24 cellular contexts compared by ENCODE assay signal in genomic region chr4:3768842-3769641, GRCh38. TPM values are rescaled to one million over a fixed set of nuclear protein-coding genes. Genes with fewer than 3 reads are reported as not detected.
DNase-seq lines count a peak whose midpoint lies in the region; ATAC-seq, FAIRE-seq and TF ChIP-seq lines count a peak whose summit lies in the region.
"Had no signal": no experiment of that assay in that cellular context is flagged by ENCODE, and none has a peak within 500 bp of the region (broad histone marks: within the 10 kb centered on the region; RNA-seq: fewer than 3 reads in every experiment).

No MANE protein-coding gene starts in this region.

- no peaks in the 10 kb centered on the region for H4K20me1 ChIP-seq in astrocyte (ENCODE audit: insufficient read depth, low read length)

- DNase-seq in NCI-H82 (lab: John Stamatoyannopoulos, UW), result peak; percentile 20
- DNase-seq in NCI-H82 treated with DMSO at 0.1 percent for 48 hours (lab: John Stamatoyannopoulos, UW; ENCODE audit: unreplicated experiment), result no peak
- no peak for DNase-seq in astrocyte (ENCODE audit: low read depth)
- DNase-seq in RWPE1 (ENCODE audit: low spot score), result no peak
- no peak for DNase-seq in UCSD-AML1 (lab: John Stamatoyannopoulos, UW; ENCODE audit: unreplicated experiment)
- DNase-seq in endothelial cell (ENCODE audit: low spot score), result no peak
- DNase-seq: Calu3; CD4-positive, alpha-beta memory T cell; EL; HFFc6; IMR-90; NCI-H1417 treated with DMSO at 0.1 percent for 48 hours; NCI-H187 treated with DMSO at 0.1 percent for 48 hours; NCI-H2227 treated with DMSO at 0.1 percent for 48 hours; NCI-H510A treated with DMSO at 0.1 percent for 48 hours had no signal

- CTCF ChIA-PET in RWPE1 (lab: Yijun Ruan, JAX), result no interaction called here

- H3K4me1 ChIP-seq in astrocyte (ENCODE audit: insufficient read depth, low read length), result no peaks in the 10 kb centered on the region
- H3K4me1 ChIP-seq: SJSA1 had no signal

- peaks cover 23% of the 10 kb centered on the region for H3K27me3 ChIP-seq in astrocyte (ENCODE audit: insufficient read depth, low read length)

- ATAC-seq in HG02938 (IDR thresholded peaks at IDR 0.05; ENCODE audit: unreplicated experiment), result no peak

- H3K9me3 ChIP-seq in astrocyte (ENCODE audit: insufficient read depth, low read depth, low read length), result peaks cover 5% of the 10 kb centered on the region

- H2AFZ ChIP-seq in astrocyte (ENCODE audit: low read depth, low read length), result no peak overlapping the region

- H3K36me3 Mint-ChIP-seq in astrocyte (ENCODE audit: low read depth, unreplicated experiment) (no peaks in the 10 kb centered on the region), nephron (ENCODE audit: low read depth) (no peaks in the 10 kb centered on the region), endothelial cell (ENCODE audit: low read depth, unreplicated experiment) (peaks cover 3% of the 10 kb centered on the region)
- H3K36me3 Mint-ChIP-seq: CD4-positive, alpha-beta memory T cell had no signal

- H3K9me3 Mint-ChIP-seq in astrocyte (ENCODE audit: unreplicated experiment) (peaks cover 2% of the 10 kb centered on the region), nephron (no peaks in the 10 kb centered on the region), endothelial cell (ENCODE audit: unreplicated experiment) (no peaks in the 10 kb centered on the region)

- no peak for FAIRE-seq in astrocyte (lab: Jason Lieb, UNC)
- FAIRE-seq: GM12892, H54 had no signal

- no peak overlapping the region for H3K9ac ChIP-seq in astrocyte (ENCODE audit: low read length)

- no peak overlapping the region for H3K4me3 ChIP-seq in astrocyte (ENCODE audit: insufficient read depth, low read depth, low read length)
- H3K4me3 ChIP-seq: SJSA1 had no signal

- H3K36me3 ChIP-seq in astrocyte (ENCODE audit: insufficient read depth, low read length), result no peaks in the 10 kb centered on the region
- H3K36me3 ChIP-seq: SJSA1 had no signal

- no peak overlapping the region for H3K27ac Mint-ChIP-seq in astrocyte (ENCODE audit: unreplicated experiment)
- H3K27ac Mint-ChIP-seq in nephron, result peak overlapping the region in 1 of 3 experiments; percentile 33
- no peak overlapping the region for H3K27ac Mint-ChIP-seq in endothelial cell (ENCODE audit: unreplicated experiment)
- H3K27ac Mint-ChIP-seq: B cell; CD4-positive, alpha-beta memory T cell; HFFc6 had no signal

- TF ChIP-seq CTCF in astrocyte (IDR thresholded peaks at IDR 0.05; ENCODE audit: insufficient read depth, low read depth, low read length), result no peak
- no peak for TF ChIP-seq CTCF in nephron (IDR thresholded peaks at IDR 0.05; ENCODE audit: unreplicated experiment in 3 of 3)
- TF ChIP-seq CTCF in RWPE1 (conservative IDR thresholded peaks at IDR 0.05; ENCODE audit: low read depth), result no peak
- TF ChIP-seq CTCF in endothelial cell (IDR thresholded peaks at IDR 0.05; ENCODE audit: unreplicated experiment), result no peak

- peaks cover 1% of the 10 kb centered on the region for H3K4me1 Mint-ChIP-seq in astrocyte (ENCODE audit: low read depth, unreplicated experiment)
- peaks cover 7% of the 10 kb centered on the region for H3K4me1 Mint-ChIP-seq in nephron
- H3K4me1 Mint-ChIP-seq in endothelial cell (ENCODE audit: unreplicated experiment), result peaks cover 6% of the 10 kb centered on the region

- POLR2A ChIA-PET in RWPE1 (lab: Yijun Ruan, JAX; ENCODE audit: low non-redundant PET), result no interaction called here

- no peaks in the 10 kb centered on the region for H3K79me2 ChIP-seq in astrocyte (ENCODE audit: insufficient read depth, low read length)

- peak overlapping the region; percentile 34 for H3K4me3 Mint-ChIP-seq in astrocyte (ENCODE audit: unreplicated experiment)
- H3K4me3 Mint-ChIP-seq in nephron, result peak overlapping the region; percentile 47 to 60 (median 53)
- H3K4me3 Mint-ChIP-seq in endothelial cell (ENCODE audit: unreplicated experiment), result no peak overlapping the region
- H3K4me3 Mint-ChIP-seq: B cell; CD4-positive, alpha-beta memory T cell; HFFc6 had no signal

- peaks cover 30% of the 10 kb centered on the region for H3K27me3 Mint-ChIP-seq in astrocyte (ENCODE audit: low read depth, unreplicated experiment)
- peaks cover 43% of the 10 kb centered on the region for H3K27me3 Mint-ChIP-seq in nephron (ENCODE audit: low read depth)
- H3K27me3 Mint-ChIP-seq in endothelial cell (ENCODE audit: unreplicated experiment), result peaks cover 10% of the 10 kb centered on the region

- H3K27ac ChIP-seq in astrocyte (ENCODE audit: low read depth, low read length) (no peak overlapping the region), RWPE1 (no peak overlapping the region)
- H3K27ac ChIP-seq: 22Rv1, HL-60, SJSA1 had no signal

- no peak overlapping the region for H3K4me2 ChIP-seq in astrocyte (ENCODE audit: low read length)

RNA-seq across cellular contexts. Expression of gene ADRA2C, which starts 2.9 kb away (rescaled TPM):
- total RNA-seq in astrocyte, result 3.2 and 4.2 TPM in 2 replicates
- 3.2 TPM for total RNA-seq in endothelial cell (ENCODE audit: unreplicated experiment)
- total RNA-seq: B cell; CD4-positive, alpha-beta memory T cell; M059J; SJSA1 had no signal
